ENCODE assay signal across 8 cellular contexts in genomic region chr4:77385124-77385969, GRCh38.
DNase-seq lines count a peak whose midpoint lies in the region; ATAC-seq and TF ChIP-seq lines count a peak whose summit lies in the region.

No MANE protein-coding gene starts in this region.

- TF ChIP-seq CTCF in OCI-LY3 (IDR thresholded peaks at IDR 0.05; ENCODE audit: low read depth, low read length) (peak; percentile 87), neural crest cell (conservative IDR thresholded peaks at IDR 0.05) (peak; percentile 84)

- H2AFZ ChIP-seq in OCI-LY3 (ENCODE audit: low read depth, low read length), result peak overlapping the region; percentile 92

- H3K27ac ChIP-seq in OCI-LY3 (ENCODE audit: low read length), result no peak overlapping the region
- no peak overlapping the region for H3K27ac ChIP-seq in substantia nigra (ENCODE audit: low read depth, low read length, poor library complexity, severe bottlenecking)

- no peaks in the 10 kb centered on the region for H3K27me3 ChIP-seq in OCI-LY3 (ENCODE audit: low read depth, low read length)

- DNase-seq in AML-193 (lab: John Stamatoyannopoulos, UW), result peak; percentile 8 to 36
- DNase-seq in activated T-cell treated with anti-CD3 and anti-CD28 coated beads, Interleukin-2, amount 50 U/mL, for 48 hours, result peak; percentile 72 to 74
- peak; percentile 79 for DNase-seq in fibroblast of peridontal ligament (ENCODE audit: extremely low read depth)
- DNase-seq in neural crest cell (ENCODE audit: low read depth, low spot score), result peak; percentile 69
- peak in 43 of 49 donors; percentile 1 to 70 (median 30) for DNase-seq in substantia nigra (lab: John Stamatoyannopoulos, UW)

- no peaks in the 10 kb centered on the region for H3K9me3 ChIP-seq in OCI-LY3 (ENCODE audit: insufficient read depth, low read length)

- no peak overlapping the region for H3K27ac Mint-ChIP-seq in neural crest cell (ENCODE audit: unreplicated experiment)

- H3K9me3 Mint-ChIP-seq in neural crest cell, result no peaks in the 10 kb centered on the region

- no peak overlapping the region for H3K9ac ChIP-seq in OCI-LY3 (ENCODE audit: low read length)

- ATAC-seq in GM18520 (IDR thresholded peaks at IDR 0.05; ENCODE audit: unreplicated experiment) (peak; percentile 38), HG03439 (IDR thresholded peaks at IDR 0.05; ENCODE audit: unreplicated experiment) (peak; percentile 72)

- no peaks in the 10 kb centered on the region for H3K36me3 Mint-ChIP-seq in neural crest cell (ENCODE audit: low read depth)

- H3K4me2 ChIP-seq in OCI-LY3 (ENCODE audit: low read length), result peak overlapping the region; percentile 43

- no peaks in the 10 kb centered on the region for H4K20me1 ChIP-seq in OCI-LY3 (ENCODE audit: insufficient read depth, low read length)

- no peaks in the 10 kb centered on the region for H3K4me1 Mint-ChIP-seq in neural crest cell

- H3K4me3 ChIP-seq in OCI-LY3 (ENCODE audit: low read length), result no peak overlapping the region

- no peak overlapping the region for H3K4me3 Mint-ChIP-seq in neural crest cell

- H3K27me3 Mint-ChIP-seq in neural crest cell (ENCODE audit: low read depth), result peaks cover 15% of the 10 kb centered on the region

- H3K36me3 ChIP-seq in OCI-LY3 (replicated peaks; ENCODE audit: low read depth, low read length), result no peaks in the 10 kb centered on the region

- H3K4me1 ChIP-seq in OCI-LY3 (ENCODE audit: low read length), result peaks cover 22% of the 10 kb centered on the region

- H3K79me2 ChIP-seq in OCI-LY3 (ENCODE audit: low read length), result no peaks in the 10 kb centered on the region

Comparison
In these comparisons a context has a peak if more than half of its experiments do, and no peak if none do; other contexts are left out.
1. DNase-seq: peak in every context shown above with its lines; median percentile 79 in fibroblast of peridontal ligament; 73 in activated T-cell treated with anti-CD3 and anti-CD28 coated beads, Interleukin-2, amount 50 U/mL, for 48 hours; 69 in neural crest cell; 30 in substantia nigra; 22 in AML-193.